In genomic region chr3:127256138-127256537, GRCh38 we compare ENCODE assay signal across 31 cellular contexts. TPM values are rescaled to one million over a fixed set of nuclear protein-coding genes. Genes with fewer than 3 reads are reported as not detected.
"Had no signal": no experiment of that assay in that cellular context is flagged by ENCODE, and none has a peak within 500 bp of the region (broad histone marks: within the 10 kb centered on the region; RNA-seq: fewer than 3 reads in every experiment).

No MANE protein-coding gene starts in this region.

- H3K4me3 Mint-ChIP-seq: stimulated activated effector memory CD8-positive, alpha-beta T cell treated with anti-CD3 and anti-CD28 coated beads, Interleukin-12 subunit alpha, Interleukin-12 subunit beta, amount 100 ng/mL, for 72 hours; stimulated activated memory B cell treated with anti-CD40 and anti-IgM and Interleukin-4, amounts not matched to agents 10 μg/mL and 1 μg/mL and 100 μg/mL, for 72 hours; stimulated activated naive B cell treated with anti-CD40 and anti-IgM and Interleukin-4, amounts not matched to agents 10 μg/mL and 1 μg/mL and 100 μg/mL, for 72 hours; stimulated activated naive CD8-positive, alpha-beta T cell treated with anti-CD3 and anti-CD28 coated beads, Interleukin-15, amount 100 ng/mL, for 72 hours; stimulated activated naive CD8-positive, alpha-beta T cell treated with anti-CD3 and anti-CD28 coated beads, Interleukin-15, Interleukin-2, amounts not matched to agents 100 ng/mL and 50 ng/mL, for 24 hours; type B pancreatic cell had no signal

- H3K4me1 ChIP-seq: stomach, suprapubic skin, testis, thyroid gland, tibial artery, tibial nerve, transverse colon, upper lobe of right lung, uterus, vagina had no signal

- H3K4me1 Mint-ChIP-seq: stimulated activated effector memory CD8-positive, alpha-beta T cell treated with anti-CD3 and anti-CD28 coated beads, Interleukin-12 subunit alpha, Interleukin-12 subunit beta, amount 100 ng/mL, for 72 hours; stimulated activated memory B cell treated with anti-CD40 and anti-IgM and Interleukin-4, amounts not matched to agents 10 μg/mL and 1 μg/mL and 100 μg/mL, for 72 hours; stimulated activated naive B cell treated with anti-CD40 and anti-IgM and Interleukin-4, amounts not matched to agents 10 μg/mL and 1 μg/mL and 100 μg/mL, for 72 hours; stimulated activated naive CD8-positive, alpha-beta T cell treated with anti-CD3 and anti-CD28 coated beads, Interleukin-15, amount 100 ng/mL, for 72 hours had no signal

- H3K9me3 ChIP-seq: stomach, suprapubic skin, testis, thoracic aorta, thyroid gland, tibial artery, tibial nerve, transverse colon, upper lobe of left lung, upper lobe of right lung, uterus, vagina had no signal

- H3K9me3 Mint-ChIP-seq: stimulated activated effector memory CD8-positive, alpha-beta T cell treated with anti-CD3 and anti-CD28 coated beads, Interleukin-12 subunit alpha, Interleukin-12 subunit beta, amount 100 ng/mL, for 72 hours; stimulated activated memory B cell treated with anti-CD40 and anti-IgM and Interleukin-4, amounts not matched to agents 10 μg/mL and 1 μg/mL and 100 μg/mL, for 72 hours; stimulated activated naive B cell treated with anti-CD40 and anti-IgM and Interleukin-4, amounts not matched to agents 10 μg/mL and 1 μg/mL and 100 μg/mL, for 72 hours; stimulated activated naive CD8-positive, alpha-beta T cell treated with anti-CD3 and anti-CD28 coated beads, Interleukin-15, amount 100 ng/mL, for 72 hours; stimulated activated naive CD8-positive, alpha-beta T cell treated with anti-CD3 and anti-CD28 coated beads, Interleukin-15, Interleukin-2, amounts not matched to agents 100 ng/mL and 50 ng/mL, for 24 hours; type B pancreatic cell had no signal

- H3K4me3 ChIP-seq: stomach, suprapubic skin, testis, thoracic aorta, thyroid gland, tibial artery, tibial nerve, transverse colon, upper lobe of left lung, upper lobe of right lung, uterus, vagina had no signal

- ATAC-seq: stimulated activated effector memory CD8-positive, alpha-beta T cell treated with anti-CD3 and anti-CD28 coated beads, Interleukin-12 subunit alpha, Interleukin-12 subunit beta, amount 100 ng/mL, for 72 hours; stimulated activated memory B cell treated with anti-CD40 and anti-IgM and Interleukin-4, amounts not matched to agents 10 μg/mL and 1 μg/mL and 100 μg/mL, for 72 hours; stimulated activated naive B cell treated with anti-CD40 and anti-IgM and Interleukin-4, amounts not matched to agents 10 μg/mL and 1 μg/mL and 100 μg/mL, for 72 hours; stimulated activated naive CD8-positive, alpha-beta T cell treated with anti-CD3 and anti-CD28 coated beads, Interleukin-15, amount 100 ng/mL, for 72 hours; stimulated activated naive CD8-positive, alpha-beta T cell treated with anti-CD3 and anti-CD28 coated beads, Interleukin-15, Interleukin-2, amounts not matched to agents 100 U/mL and 50 U/mL, for 24 hours; upper lobe of right lung had no signal

- H3K36me3 Mint-ChIP-seq: stimulated activated effector memory CD8-positive, alpha-beta T cell treated with anti-CD3 and anti-CD28 coated beads, Interleukin-12 subunit alpha, Interleukin-12 subunit beta, amount 100 ng/mL, for 72 hours; stimulated activated memory B cell treated with anti-CD40 and anti-IgM and Interleukin-4, amounts not matched to agents 10 μg/mL and 1 μg/mL and 100 μg/mL, for 72 hours; stimulated activated naive B cell treated with anti-CD40 and anti-IgM and Interleukin-4, amounts not matched to agents 10 μg/mL and 1 μg/mL and 100 μg/mL, for 72 hours; type B pancreatic cell had no signal

- DNase-seq: stimulated activated CD4-positive, alpha-beta T cell treated with anti-CD3 and anti-CD28 coated beads, Interleukin-4, amount 100 ng/mL, for 1 hour; stimulated activated CD4-positive, alpha-beta T cell treated with anti-CD3 and anti-CD28 coated beads, Interleukin-4, amount 100 ng/mL, for 24 hours; stimulated activated CD4-positive, alpha-beta T cell treated with anti-CD3 and anti-CD28 coated beads, Interleukin-4, amount 100 ng/mL, for 4 hours; stimulated activated CD8-positive, alpha-beta memory T cell treated with anti-CD3 and anti-CD28 coated beads, Interleukin-4, amount 100 ng/mL, for 48 hours; stimulated activated naive B cell treated with anti-CD40 and anti-IgM and Interleukin-4, amounts not matched to agents 10 μg/mL and 1 μg/mL and 100 μg/mL, for 72 hours; stimulated activated naive CD4-positive, alpha-beta T cell; stimulated activated naive CD4-positive, alpha-beta T cell treated with Interleukin-2 at 50 U/mL for 16 hours; stimulated activated naive CD8-positive, alpha-beta T cell treated with anti-CD3 and anti-CD28 coated beads, Interleukin-15, amount 100 ng/mL, for 72 hours; stimulated activated naive CD8-positive, alpha-beta T cell treated with anti-CD3 and anti-CD28 coated beads, Interleukin-15, Interleukin-2, amounts not matched to agents 100 U/mL and 50 U/mL, for 24 hours; stomach; substantia nigra; testis; thyroid gland; tibial artery; transverse colon; trophoblast cell; upper lobe of left lung; upper lobe of right lung; uterus had no signal

- H3K27me3 ChIP-seq: stomach, testis, thyroid gland, tibial nerve, transverse colon, upper lobe of left lung, upper lobe of right lung, uterus, vagina had no signal

- H3K36me3 ChIP-seq: stomach, suprapubic skin, thoracic aorta, thyroid gland, tibial artery, tibial nerve, transverse colon, upper lobe of left lung, upper lobe of right lung, uterus, vagina had no signal

- H3K27ac Mint-ChIP-seq: stimulated activated effector memory CD8-positive, alpha-beta T cell treated with anti-CD3 and anti-CD28 coated beads, Interleukin-12 subunit alpha, Interleukin-12 subunit beta, amount 100 ng/mL, for 72 hours; stimulated activated memory B cell treated with anti-CD40 and anti-IgM and Interleukin-4, amounts not matched to agents 10 μg/mL and 1 μg/mL and 100 μg/mL, for 72 hours; stimulated activated naive B cell treated with anti-CD40 and anti-IgM and Interleukin-4, amounts not matched to agents 10 μg/mL and 1 μg/mL and 100 μg/mL, for 72 hours; stimulated activated naive CD8-positive, alpha-beta T cell treated with anti-CD3 and anti-CD28 coated beads, Interleukin-15, Interleukin-2, amounts not matched to agents 100 ng/mL and 50 ng/mL, for 24 hours; type B pancreatic cell had no signal

- H3K27ac ChIP-seq: stomach, suprapubic skin, testis, thoracic aorta, thyroid gland, tibial artery, tibial nerve, transverse colon, upper lobe of left lung, upper lobe of right lung, uterus, vagina had no signal

RNA-seq across cellular contexts. Expression of gene PRR20G, which starts 31.7 kb away (rescaled TPM):
- total RNA-seq: stomach, subcutaneous adipose tissue, suprapubic skin, temporal lobe, thoracic aorta, thyroid gland, tibial nerve, transverse colon, upper lobe of left lung, upper lobe of right lung, ureter, urinary bladder, uterus, vagina had no signal
